25 cellular contexts compared by ENCODE assay signal in the genomic region with DNA sequence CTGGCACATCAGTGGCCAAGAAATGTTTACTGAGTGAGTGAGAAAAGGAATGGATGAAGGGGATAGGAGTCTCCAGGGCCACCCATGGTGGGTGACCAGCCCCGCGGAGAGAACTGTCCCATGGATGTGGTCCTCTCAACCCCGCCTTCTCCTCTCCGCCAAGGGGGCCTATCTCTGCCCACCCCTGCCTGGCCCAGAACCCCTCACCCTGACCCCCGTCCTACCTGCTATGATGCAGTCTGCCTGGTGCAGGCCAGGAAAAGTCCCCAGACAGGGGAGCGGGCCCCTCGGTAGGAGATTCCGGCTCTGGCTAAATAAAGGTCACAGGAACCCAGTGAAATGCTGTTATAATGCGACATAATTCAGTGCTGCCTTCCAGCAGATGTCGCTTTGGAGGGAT.
"Had no signal": no experiment of that assay in that cellular context is flagged by ENCODE, and none has a peak within 500 bp of the region (broad histone marks: within the 10 kb centered on the region; RNA-seq: fewer than 3 reads in every experiment).

No MANE protein-coding gene starts in this region.

- H3K4me2 ChIP-seq: hepatocyte had no signal

- H3K27me3 ChIP-seq: uterus had no signal

- H3K4me1 Mint-ChIP-seq: activated B cell treated with CpG ODN at 0.5 μM for 24 hours; activated naive CD8-positive, alpha-beta T cell treated with anti-CD3 and anti-CD28 coated beads, Interleukin-2, amount 10 ng/mL, durations not matched to agents 7 days and 5 days; immature natural killer cell; stimulated activated memory B cell treated with anti-CD40 and anti-IgM and Interleukin-4, amounts not matched to agents 10 μg/mL and 1 μg/mL and 100 μg/mL, for 72 hours had no signal

- H3K27ac Mint-ChIP-seq: activated B cell treated with CpG ODN at 0.5 μM for 24 hours; activated naive CD4-positive, alpha-beta T cell treated with anti-CD3 and anti-CD28 coated beads for 36 hours; activated naive CD8-positive, alpha-beta T cell treated with anti-CD3 and anti-CD28 coated beads, Interleukin-2, amount 10 ng/mL, durations not matched to agents 7 days and 5 days; activated T-cell treated with anti-CD3 and anti-CD28 coated beads, Interleukin-2, amount 50 U/mL, for 72 hours; immature natural killer cell; natural killer cell treated with Interleukin-12 subunit alpha and Interleukin-12 subunit beta and Interleukin-15 and Interleukin-18, amount 100 ng/mL, for 72 hours; stimulated activated memory B cell treated with anti-CD40 and anti-IgM and Interleukin-4, amounts not matched to agents 10 μg/mL and 1 μg/mL and 100 μg/mL, for 72 hours had no signal

- H3K4me3 Mint-ChIP-seq: activated B cell treated with CpG ODN at 0.5 μM for 24 hours; activated naive CD4-positive, alpha-beta T cell treated with anti-CD3 and anti-CD28 coated beads for 36 hours; activated naive CD8-positive, alpha-beta T cell treated with anti-CD3 and anti-CD28 coated beads, Interleukin-2, amount 10 ng/mL, durations not matched to agents 7 days and 5 days; activated T-cell treated with anti-CD3 and anti-CD28 coated beads, Interleukin-2, amount 50 U/mL, for 72 hours; immature natural killer cell; natural killer cell treated with Interleukin-12 subunit alpha and Interleukin-12 subunit beta and Interleukin-15 and Interleukin-18, amount 100 ng/mL, for 72 hours; stimulated activated memory B cell treated with anti-CD40 and anti-IgM and Interleukin-4, amounts not matched to agents 10 μg/mL and 1 μg/mL and 100 μg/mL, for 72 hours had no signal

- H3K4me3 ChIP-seq: hepatocyte, transverse colon, uterus had no signal

- H3K9ac ChIP-seq: parathyroid adenoma had no signal

- H3K36me3 Mint-ChIP-seq: activated naive CD8-positive, alpha-beta T cell treated with anti-CD3 and anti-CD28 coated beads, Interleukin-2, amount 10 ng/mL, durations not matched to agents 7 days and 5 days; immature natural killer cell; natural killer cell treated with Interleukin-12 subunit alpha and Interleukin-12 subunit beta and Interleukin-15 and Interleukin-18, amount 100 ng/mL, for 72 hours; stimulated activated memory B cell treated with anti-CD40 and anti-IgM and Interleukin-4, amounts not matched to agents 10 μg/mL and 1 μg/mL and 100 μg/mL, for 72 hours had no signal

- H2AFZ ChIP-seq: hepatocyte, parathyroid adenoma had no signal

- H3K9me3 ChIP-seq: transverse colon, uterus had no signal

- H3K4me1 ChIP-seq: foreskin keratinocyte, parathyroid adenoma, transverse colon, uterus had no signal

- H3K27ac ChIP-seq: foreskin keratinocyte, hepatocyte, parathyroid adenoma, transverse colon, uterus had no signal

- ATAC-seq: activated T-cell treated with anti-CD3 and anti-CD28 coated beads, Interleukin-2, amount 50 U/mL, for 72 hours; foreskin keratinocyte; natural killer cell treated with Interleukin-12 subunit alpha and Interleukin-12 subunit beta and Interleukin-15 and Interleukin-18, amount 100 ng/mL, for 72 hours; right cardiac atrium; stimulated activated memory B cell treated with anti-CD40 and anti-IgM and Interleukin-4, amounts not matched to agents 10 μg/mL and 1 μg/mL and 100 μg/mL, for 72 hours had no signal

- H3K79me2 ChIP-seq: hepatocyte, parathyroid adenoma had no signal

- H3K36me3 ChIP-seq: transverse colon, uterus had no signal

- H3K9me3 Mint-ChIP-seq: activated B cell treated with CpG ODN at 0.5 μM for 24 hours; activated naive CD4-positive, alpha-beta T cell treated with anti-CD3 and anti-CD28 coated beads for 36 hours; activated naive CD8-positive, alpha-beta T cell treated with anti-CD3 and anti-CD28 coated beads, Interleukin-2, amount 10 ng/mL, durations not matched to agents 7 days and 5 days; activated T-cell treated with anti-CD3 and anti-CD28 coated beads, Interleukin-2, amount 50 U/mL, for 72 hours; immature natural killer cell; natural killer cell treated with Interleukin-12 subunit alpha and Interleukin-12 subunit beta and Interleukin-15 and Interleukin-18, amount 100 ng/mL, for 72 hours; stimulated activated memory B cell treated with anti-CD40 and anti-IgM and Interleukin-4, amounts not matched to agents 10 μg/mL and 1 μg/mL and 100 μg/mL, for 72 hours had no signal

- DNase-seq: activated B cell treated with CpG ODN at 0.5 μM for 24 hours; activated CD4-positive, alpha-beta T cell treated with anti-CD3 and anti-CD28 coated beads for 4 hours; activated CD4-positive, alpha-beta T cell treated with anti-CD3 and anti-CD28 coated beads, Interleukin-2, amount 50 U/mL, for 48 hours; activated effector memory CD4-positive, alpha-beta T cell treated with Interleukin-2 at 50 U/mL for 16 hours; activated naive CD4-positive, alpha-beta T cell treated with anti-CD3 and anti-CD28 coated beads for 36 hours; activated naive CD8-positive, alpha-beta T cell treated with anti-CD3 and anti-CD28 coated beads, Interleukin-2, amount 10 ng/mL, durations not matched to agents 7 days and 5 days; activated T-cell treated with anti-CD3 and anti-CD28 coated beads, Interleukin-2, amount 50 U/mL, for 72 hours; amniotic stem cell; cerebellar nuclear complex; effector CD4-positive, alpha-beta T cell; erythroblast; foreskin keratinocyte; glutamatergic neuron; immature natural killer cell; midbrain; right cardiac atrium; small intestine; stimulated activated CD4-positive, alpha-beta T cell treated with anti-CD3 and anti-CD28 coated beads, Interleukin-15, amount 100 ng/mL, for 24 hours; T-helper 9 cell; transverse colon; uterus had no signal
